Comparison of ENCODE assay signal across 1 cellular context in the genomic region with DNA sequence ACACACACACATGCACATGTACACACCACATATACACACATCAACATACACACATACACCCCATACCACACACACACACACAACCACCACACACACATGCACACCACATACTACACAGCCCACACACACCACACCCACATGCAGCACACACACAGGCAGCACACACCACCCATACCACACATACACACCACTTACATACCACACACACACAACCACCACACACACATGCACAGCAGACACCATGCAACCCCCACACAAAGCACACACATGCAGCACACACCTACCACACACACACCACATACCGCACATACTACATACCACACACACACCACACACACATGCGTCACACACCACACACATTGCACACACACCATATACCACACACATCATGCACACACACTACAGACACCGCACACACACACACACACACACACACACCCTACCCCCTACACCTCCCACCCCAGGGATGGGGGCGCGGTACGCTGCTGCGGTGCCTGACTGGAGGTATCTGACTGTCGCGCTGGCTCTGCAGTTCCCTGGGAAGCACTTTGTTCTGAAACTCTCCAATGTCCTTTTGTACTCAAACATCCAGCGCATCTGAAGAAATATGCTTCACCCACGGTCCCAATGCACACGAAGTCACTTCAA.
TF ChIP-seq lines count a peak whose summit lies in the region.

No MANE protein-coding gene starts in this region.

TF ChIP-seq in GM23338, 12 proteins besides CTCF, POLR2A, EP300 and RAD21:
- TF ChIP-seq EZH2phosphoT487 (IDR thresholded peaks at IDR 0.05; ENCODE audit: unreplicated experiment), result no peak
- no peak for TF ChIP-seq NANOG (IDR thresholded peaks at IDR 0.05; ENCODE audit: borderline replicate concordance)
- TF ChIP-seq, protein P1, sequence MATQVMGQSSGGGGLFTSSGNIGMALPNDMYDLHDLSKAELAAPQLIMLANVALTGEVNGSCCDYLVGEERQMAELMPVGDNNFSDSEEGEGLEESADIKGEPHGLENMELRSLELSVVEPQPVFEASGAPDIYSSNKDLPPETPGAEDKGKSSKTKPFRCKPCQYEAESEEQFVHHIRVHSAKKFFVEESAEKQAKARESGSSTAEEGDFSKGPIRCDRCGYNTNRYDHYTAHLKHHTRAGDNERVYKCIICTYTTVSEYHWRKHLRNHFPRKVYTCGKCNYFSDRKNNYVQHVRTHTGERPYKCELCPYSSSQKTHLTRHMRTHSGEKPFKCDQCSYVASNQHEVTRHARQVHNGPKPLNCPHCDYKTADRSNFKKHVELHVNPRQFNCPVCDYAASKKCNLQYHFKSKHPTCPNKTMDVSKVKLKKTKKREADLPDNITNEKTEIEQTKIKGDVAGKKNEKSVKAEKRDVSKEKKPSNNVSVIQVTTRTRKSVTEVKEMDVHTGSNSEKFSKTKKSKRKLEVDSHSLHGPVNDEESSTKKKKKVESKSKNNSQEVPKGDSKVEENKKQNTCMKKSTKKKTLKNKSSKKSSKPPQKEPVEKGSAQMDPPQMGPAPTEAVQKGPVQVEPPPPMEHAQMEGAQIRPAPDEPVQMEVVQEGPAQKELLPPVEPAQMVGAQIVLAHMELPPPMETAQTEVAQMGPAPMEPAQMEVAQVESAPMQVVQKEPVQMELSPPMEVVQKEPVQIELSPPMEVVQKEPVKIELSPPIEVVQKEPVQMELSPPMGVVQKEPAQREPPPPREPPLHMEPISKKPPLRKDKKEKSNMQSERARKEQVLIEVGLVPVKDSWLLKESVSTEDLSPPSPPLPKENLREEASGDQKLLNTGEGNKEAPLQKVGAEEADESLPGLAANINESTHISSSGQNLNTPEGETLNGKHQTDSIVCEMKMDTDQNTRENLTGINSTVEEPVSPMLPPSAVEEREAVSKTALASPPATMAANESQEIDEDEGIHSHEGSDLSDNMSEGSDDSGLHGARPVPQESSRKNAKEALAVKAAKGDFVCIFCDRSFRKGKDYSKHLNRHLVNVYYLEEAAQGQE (IDR thresholded peaks at IDR 0.05; ENCODE audit: unreplicated experiment), result no peak
- no peak for TF ChIP-seq ZNF114 (CRISPR knock-in tag; IDR thresholded peaks at IDR 0.05)
- TF ChIP-seq, protein P2, sequence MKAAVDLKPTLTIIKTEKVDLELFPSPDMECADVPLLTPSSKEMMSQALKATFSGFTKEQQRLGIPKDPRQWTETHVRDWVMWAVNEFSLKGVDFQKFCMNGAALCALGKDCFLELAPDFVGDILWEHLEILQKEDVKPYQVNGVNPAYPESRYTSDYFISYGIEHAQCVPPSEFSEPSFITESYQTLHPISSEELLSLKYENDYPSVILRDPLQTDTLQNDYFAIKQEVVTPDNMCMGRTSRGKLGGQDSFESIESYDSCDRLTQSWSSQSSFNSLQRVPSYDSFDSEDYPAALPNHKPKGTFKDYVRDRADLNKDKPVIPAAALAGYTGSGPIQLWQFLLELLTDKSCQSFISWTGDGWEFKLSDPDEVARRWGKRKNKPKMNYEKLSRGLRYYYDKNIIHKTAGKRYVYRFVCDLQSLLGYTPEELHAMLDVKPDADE (IDR thresholded peaks at IDR 0.05), result no peak
- TF ChIP-seq ZNF331 (CRISPR knock-in tag; IDR thresholded peaks at IDR 0.05; ENCODE audit: low read depth), result no peak
- no peak for TF ChIP-seq JUNB (IDR thresholded peaks at IDR 0.05; ENCODE audit: unreplicated experiment)
- no peak for TF ChIP-seq STAT1 (IDR thresholded peaks at IDR 0.05; ENCODE audit: unreplicated experiment)
- no peak for TF ChIP-seq EZH2 (IDR thresholded peaks at IDR 0.05; ENCODE audit: low read depth, unreplicated experiment)
- no peak for TF ChIP-seq CREB1 (CRISPR knock-in tag; IDR thresholded peaks at IDR 0.05; ENCODE audit: low read depth)
- no peak for TF ChIP-seq POLR2AphosphoS5 (IDR thresholded peaks at IDR 0.05; ENCODE audit: low read depth)
- TF ChIP-seq, protein P3, sequence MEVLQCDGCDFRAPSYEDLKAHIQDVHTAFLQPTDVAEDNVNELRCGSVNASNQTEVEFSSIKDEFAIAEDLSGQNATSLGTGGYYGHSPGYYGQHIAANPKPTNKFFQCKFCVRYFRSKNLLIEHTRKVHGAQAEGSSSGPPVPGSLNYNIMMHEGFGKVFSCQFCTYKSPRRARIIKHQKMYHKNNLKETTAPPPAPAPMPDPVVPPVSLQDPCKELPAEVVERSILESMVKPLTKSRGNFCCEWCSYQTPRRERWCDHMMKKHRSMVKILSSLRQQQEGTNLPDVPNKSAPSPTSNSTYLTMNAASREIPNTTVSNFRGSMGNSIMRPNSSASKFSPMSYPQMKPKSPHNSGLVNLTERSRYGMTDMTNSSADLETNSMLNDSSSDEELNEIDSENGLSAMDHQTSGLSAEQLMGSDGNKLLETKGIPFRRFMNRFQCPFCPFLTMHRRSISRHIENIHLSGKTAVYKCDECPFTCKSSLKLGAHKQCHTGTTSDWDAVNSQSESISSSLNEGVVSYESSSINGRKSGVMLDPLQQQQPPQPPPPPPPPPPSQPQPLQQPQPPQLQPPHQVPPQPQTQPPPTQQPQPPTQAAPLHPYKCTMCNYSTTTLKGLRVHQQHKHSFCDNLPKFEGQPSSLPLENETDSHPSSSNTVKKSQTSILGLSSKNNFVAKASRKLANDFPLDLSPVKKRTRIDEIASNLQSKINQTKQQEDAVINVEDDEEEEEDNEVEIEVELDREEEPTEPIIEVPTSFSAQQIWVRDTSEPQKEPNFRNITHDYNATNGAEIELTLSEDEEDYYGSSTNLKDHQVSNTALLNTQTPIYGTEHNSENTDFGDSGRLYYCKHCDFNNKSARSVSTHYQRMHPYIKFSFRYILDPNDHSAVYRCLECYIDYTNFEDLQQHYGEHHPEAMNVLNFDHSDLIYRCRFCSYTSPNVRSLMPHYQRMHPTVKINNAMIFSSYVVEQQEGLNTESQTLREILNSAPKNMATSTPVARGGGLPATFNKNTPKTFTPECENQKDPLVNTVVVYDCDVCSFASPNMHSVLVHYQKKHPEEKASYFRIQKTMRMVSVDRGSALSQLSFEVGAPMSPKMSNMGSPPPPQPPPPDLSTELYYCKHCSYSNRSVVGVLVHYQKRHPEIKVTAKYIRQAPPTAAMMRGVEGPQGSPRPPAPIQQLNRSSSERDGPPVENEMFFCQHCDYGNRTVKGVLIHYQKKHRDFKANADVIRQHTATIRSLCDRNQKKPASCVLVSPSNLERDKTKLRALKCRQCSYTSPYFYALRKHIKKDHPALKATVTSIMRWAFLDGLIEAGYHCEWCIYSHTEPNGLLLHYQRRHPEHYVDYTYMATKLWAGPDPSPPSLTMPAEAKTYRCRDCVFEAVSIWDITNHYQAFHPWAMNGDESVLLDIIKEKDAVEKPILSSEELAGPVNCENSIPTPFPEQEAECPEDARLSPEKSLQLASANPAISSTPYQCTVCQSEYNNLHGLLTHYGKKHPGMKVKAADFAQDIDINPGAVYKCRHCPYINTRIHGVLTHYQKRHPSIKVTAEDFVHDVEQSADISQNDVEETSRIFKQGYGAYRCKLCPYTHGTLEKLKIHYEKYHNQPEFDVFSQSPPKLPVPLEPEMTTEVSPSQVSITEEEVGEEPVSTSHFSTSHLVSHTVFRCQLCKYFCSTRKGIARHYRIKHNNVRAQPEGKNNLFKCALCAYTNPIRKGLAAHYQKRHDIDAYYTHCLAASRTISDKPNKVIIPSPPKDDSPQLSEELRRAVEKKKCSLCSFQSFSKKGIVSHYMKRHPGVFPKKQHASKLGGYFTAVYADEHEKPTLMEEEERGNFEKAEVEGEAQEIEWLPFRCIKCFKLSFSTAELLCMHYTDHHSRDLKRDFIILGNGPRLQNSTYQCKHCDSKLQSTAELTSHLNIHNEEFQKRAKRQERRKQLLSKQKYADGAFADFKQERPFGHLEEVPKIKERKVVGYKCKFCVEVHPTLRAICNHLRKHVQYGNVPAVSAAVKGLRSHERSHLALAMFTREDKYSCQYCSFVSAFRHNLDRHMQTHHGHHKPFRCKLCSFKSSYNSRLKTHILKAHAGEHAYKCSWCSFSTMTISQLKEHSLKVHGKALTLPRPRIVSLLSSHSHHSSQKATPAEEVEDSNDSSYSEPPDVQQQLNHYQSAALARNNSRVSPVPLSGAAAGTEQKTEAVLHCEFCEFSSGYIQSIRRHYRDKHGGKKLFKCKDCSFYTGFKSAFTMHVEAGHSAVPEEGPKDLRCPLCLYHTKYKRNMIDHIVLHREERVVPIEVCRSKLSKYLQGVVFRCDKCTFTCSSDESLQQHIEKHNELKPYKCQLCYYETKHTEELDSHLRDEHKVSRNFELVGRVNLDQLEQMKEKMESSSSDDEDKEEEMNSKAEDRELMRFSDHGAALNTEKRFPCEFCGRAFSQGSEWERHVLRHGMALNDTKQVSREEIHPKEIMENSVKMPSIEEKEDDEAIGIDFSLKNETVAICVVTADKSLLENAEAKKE (CRISPR knock-in tag; IDR thresholded peaks at IDR 0.05), result no peak
